ENCODE assay signal across 8 cellular contexts in genomic region chr12:6851921-6852650, GRCh38. TPM values are rescaled to one million over a fixed set of nuclear protein-coding genes. Genes with fewer than 3 reads are reported as not detected.
DNase-seq lines count a peak whose midpoint lies in the region; ATAC-seq and TF ChIP-seq lines count a peak whose summit lies in the region.

TSS of gene USP5 (plus strand) at chr12:6852150. CDS start at chr12:6852180, 30 bp downstream.

- TF ChIP-seq CTCF in GM12864 (IDR thresholded peaks at IDR 0.05; ENCODE audit: low read depth, low read length, missing control alignments) (no peak), ovary (IDR thresholded peaks at IDR 0.05) (no peak), thyroid gland (IDR thresholded peaks at IDR 0.05) (no peak)

- peak within 1 kb of the TSS; percentile 83 for H3K4me3 ChIP-seq in GM12864 (ENCODE audit: low read depth, low read length)
- H3K4me3 ChIP-seq in ovary = peak within 1 kb of the TSS; percentile 72
- peak within 1 kb of the TSS; percentile 9 to 55 (median 45) for H3K4me3 ChIP-seq in thyroid gland (replicated peaks in 1 of 3)

- H3K27ac ChIP-seq in ovary (peak within 1 kb of the TSS; percentile 48 to 91), thyroid gland (peak within 1 kb of the TSS; percentile 76 to 96 (median 90))

- no peaks in the 10 kb centered on the region for H3K9me3 ChIP-seq in ovary
- H3K9me3 ChIP-seq in thyroid gland = no peaks in the 10 kb centered on the region

- no peak for TF ChIP-seq EP300 in ovary (IDR thresholded peaks at IDR 0.05)

- H3K36me3 ChIP-seq in ovary (no peaks in the 10 kb centered on the region), thyroid gland (peaks cover 15 to 16% of the 10 kb centered on the region in 2 donors)

- DNase-seq in GM12864 (ENCODE audit: low read depth) (peak; percentile 99), NCI-H1417 (lab: John Stamatoyannopoulos, UW) (peak; percentile 99 to 100 (median 100)), SW 1271 (lab: John Stamatoyannopoulos, UW) (peak; percentile 100), head of caudate nucleus (peak; percentile 97 to 100 (median 100)), ovary (peak; percentile 97 to 99 (median 98)), thyroid gland (peak; percentile 100)
- peak; percentile 93 for DNase-seq in activated naive CD8-positive, alpha-beta T cell treated with anti-CD3 and anti-CD28 coated beads, Interleukin-2, amount 50 U/mL, for 16 hours (ENCODE audit: low read depth, low spot score)

- H3K27me3 ChIP-seq in ovary = no peaks in the 10 kb centered on the region
- H3K27me3 ChIP-seq in thyroid gland = no peaks in the 10 kb centered on the region

- WGBS in ovary, 3 donors = 0 to 1% (median 0%) methylated on average over 53 to 65 of the region's 65 CpGs
- WGBS in thyroid gland, 2 donors = 0% methylated on average over 11 to 12 of the region's 65 CpGs

- intact Hi-C loops in head of caudate nucleus (cut with DNase I) = loop anchor here (2.0 kb wide), 1 partner anchor 39 kb away; no protein-coding TSS in a partner anchor
- intact Hi-C loops in ovary (cut with DNase I) = no loop called here
- intact Hi-C loops in thyroid gland (cut with DNase I) = no loop called here

- peaks cover 7% of the 10 kb centered on the region for H3K4me1 ChIP-seq in ovary (ENCODE audit: insufficient read depth)
- H3K4me1 ChIP-seq in thyroid gland = peaks cover 10 to 12% of the 10 kb centered on the region in 2 donors

- ATAC-seq in HG02759 (IDR thresholded peaks at IDR 0.05; ENCODE audit: unreplicated experiment) = peak; percentile 73

- TF ChIP-seq POLR2A in ovary (IDR thresholded peaks at IDR 0.05) = no peak
- peak in 1 of 2 donors; percentile 55 for TF ChIP-seq POLR2A in thyroid gland (IDR thresholded peaks at IDR 0.05)

RNA-seq across cellular contexts. Expression of gene USP5, which starts in this region (rescaled TPM):
- total RNA-seq in ovary = 10 to 100 TPM; 13.9 to 84.3 (median 63.0) TPM
- 10 to 100 TPM; 23.7 to 30.1 TPM for polyA plus RNA-seq in ovary
- 10 to 100 TPM; 34.7 to 68.6 (median 58.9) TPM for total RNA-seq in thyroid gland

Comparison
In these comparisons a context has a peak if more than half of its experiments do, and no peak if none do; other contexts are left out.
1. Peak in every context shown above with its lines: DNase-seq, ATAC-seq, H3K4me3 ChIP-seq and H3K27ac ChIP-seq.